ENCODE assay signal across 8 cellular contexts in genomic region chr10:119652361-119652760, GRCh38. TPM values are rescaled to one million over a fixed set of nuclear protein-coding genes. Genes with fewer than 3 reads are reported as not detected.
DNase-seq lines count a peak whose midpoint lies in the region; TF ChIP-seq lines count a peak whose summit lies in the region.

No MANE protein-coding gene starts in this region.

- CTCF ChIA-PET in BJ (lab: Yijun Ruan, JAX), result interaction anchor here (0.7 to 1.5 kb wide), 10 partner anchors 9 to 46 kb away, joined by 3 to 5 read pairs (median 4); no protein-coding TSS in a partner anchor
- CTCF ChIA-PET in OCI-LY7 (lab: Charles Lee; ENCODE audit: unreplicated experiment), result no interaction called here

- no TSS peak for BruUV-seq in OCI-LY7 (replicated peaks; lab: Mats Ljungman, UMichigan)

- peak overlapping the region; percentile 83 to 97 for H3K9ac ChIP-seq in stomach smooth muscle (ENCODE audit: low read length in 2 of 2)

- no peak overlapping the region for H2AFZ ChIP-seq in OCI-LY7 (ENCODE audit: low read length)

- H3K4me1 ChIP-seq in OCI-LY7 (ENCODE audit: insufficient read depth, low read length, poor library complexity, severe bottlenecking) (peaks cover 16% of the 10 kb centered on the region), stomach smooth muscle (ENCODE audit: control insufficient read depth, insufficient read depth, low read length) (peaks cover 40% of the 10 kb centered on the region)

- TF ChIP-seq CTCF in BJ (IDR thresholded peaks at IDR 0.05; ENCODE audit: insufficient read depth, low read depth, low read length) (peak; percentile 46), OCI-LY7 (conservative IDR thresholded peaks at IDR 0.05; ENCODE audit: low read length) (peak; percentile 71), cardiac fibroblast (IDR thresholded peaks at IDR 0.05; ENCODE audit: low read depth, low read length) (no peak), kidney epithelial cell (IDR thresholded peaks at IDR 0.05; ENCODE audit: insufficient read depth, low read length, poor library complexity, severe bottlenecking) (peak; percentile 43)

- POLR2A ChIA-PET in BJ (lab: Charles Lee) (no interaction called here), OCI-LY7 (lab: Charles Lee) (interaction anchor here (0.5 to 1.5 kb wide), 2 partner anchors 8 to 232 kb away, joined by 3 read pairs; no protein-coding TSS in a partner anchor)

- H3K4me2 ChIP-seq in OCI-LY7 (ENCODE audit: low read length), result peak overlapping the region; percentile 93

- H3K27ac ChIP-seq in OCI-LY7 (ENCODE audit: low read depth, low read length, poor library complexity, severe bottlenecking) (no peak overlapping the region), stomach smooth muscle (ENCODE audit: low read length) (peak overlapping the region; percentile 99)

- no peaks in the 10 kb centered on the region for H4K20me1 ChIP-seq in OCI-LY7 (ENCODE audit: insufficient read depth, low read length)

- intact Hi-C loops in OCI-LY7 (cut with micrococcal nuclease; ENCODE audit: unreplicated experiment), result loop anchor here (5.0 kb wide), 1 partner anchor 55 kb away; the partner anchor contains the start of gene TIAL1

- H3K36me3 ChIP-seq in BJ (ENCODE audit: control insufficient read depth, insufficient read depth, low read length), result peaks cover 4% of the 10 kb centered on the region
- peaks cover 1% of the 10 kb centered on the region; the same call in 1 of the 2 replicates for H3K36me3 ChIP-seq in H7 (replicated peaks; ENCODE audit: control insufficient read depth, insufficient read depth, low read length)
- no peaks in the 10 kb centered on the region for H3K36me3 ChIP-seq in OCI-LY7 (ENCODE audit: insufficient read depth, low read length)
- H3K36me3 ChIP-seq in kidney epithelial cell (ENCODE audit: control insufficient read depth, insufficient read depth, low read length), result no peaks in the 10 kb centered on the region
- H3K36me3 ChIP-seq in stomach smooth muscle (ENCODE audit: control insufficient read depth in 2 of 2, insufficient read depth in 2 of 2, low read length in 2 of 2), result peaks cover 0 to 4% of the 10 kb centered on the region in 2 donors

- H3K4me3 ChIP-seq in BJ (ENCODE audit: low read depth, low read length) (peak overlapping the region; percentile 81), H7 (ENCODE audit: insufficient read depth, low read depth, low read length) (peak overlapping the region; percentile 87), OCI-LY7 (ENCODE audit: low read depth, low read length, poor library complexity, severe bottlenecking) (peak overlapping the region; percentile 86), cardiac fibroblast (replicated peaks in 1 of 2; ENCODE audit: low read depth in 2 of 2, low read length in 2 of 2) (peak overlapping the region; percentile 90 to 97), kidney epithelial cell (ENCODE audit: low read depth, low read length) (peak overlapping the region; percentile 93), stomach smooth muscle (ENCODE audit: low read length in 2 of 2) (peak overlapping the region; percentile 64 to 87)

- DNase-seq in BJ (ENCODE audit: low read depth), result peak; percentile 35
- peak; percentile 47 for DNase-seq in H7
- DNase-seq in OCI-LY7 (ENCODE audit: low spot score), result peak; percentile 46
- peak; percentile 72 to 79 for DNase-seq in cardiac fibroblast (ENCODE audit: low read depth in 2 of 2)
- DNase-seq in kidney epithelial cell (ENCODE audit: low read depth), result peak; percentile 23
- no peak for DNase-seq in NCI-H1436 treated with DMSO at 0.1 percent for 48 hours (lab: John Stamatoyannopoulos, UW)
- DNase-seq in T1000 (lab: John Stamatoyannopoulos, UW), result no peak

- H3K9me3 ChIP-seq in OCI-LY7 (ENCODE audit: low read length) (no peaks in the 10 kb centered on the region), stomach smooth muscle (ENCODE audit: control insufficient read depth in 2 of 2, low read length in 2 of 2) (no peaks in the 10 kb centered on the region)

- no peaks in the 10 kb centered on the region for H3K79me2 ChIP-seq in OCI-LY7 (ENCODE audit: insufficient read depth, low read depth, low read length)

- no peaks in the 10 kb centered on the region for H3K9me2 ChIP-seq in OCI-LY7 (ENCODE audit: insufficient read depth, low read length)

- H3K27me3 ChIP-seq in BJ (ENCODE audit: control insufficient read depth, insufficient read depth, low read length) (no peaks in the 10 kb centered on the region), H7 (ENCODE audit: control insufficient read depth, insufficient read depth, low read length) (no peaks in the 10 kb centered on the region), kidney epithelial cell (ENCODE audit: control insufficient read depth, insufficient read depth, low read length) (no peaks in the 10 kb centered on the region), stomach smooth muscle (ENCODE audit: control insufficient read depth in 1 of 2, insufficient read depth in 2 of 2, low read length in 2 of 2) (no peaks in the 10 kb centered on the region)

RNA-seq across cellular contexts. Expression of gene BAG3, which starts 1.2 kb away (rescaled TPM):
- polyA plus RNA-seq in BJ (2011; rRNA removed), result 11.3 and 19.8 TPM in 2 replicates
- 10.0 and 14.4 TPM in 2 replicates for polyA minus RNA-seq in BJ (2011; rRNA and poly(A)+ RNA removed)
- total RNA-seq in H7 (2014; rRNA removed; shearing (Covaris generic)), result 8.4 and 8.6 TPM in 2 replicates
- 0.41 and 1.9 TPM in 2 replicates for total RNA-seq in OCI-LY7 (2014; rRNA removed; shearing (Covaris generic))
- 2.4 and 2.6 TPM in 2 replicates for total RNA-seq in OCI-LY7 (2022)
- 30.3 and 43.5 TPM in 2 replicates for total RNA-seq in kidney epithelial cell

RNA-seq across cellular contexts. Expression of gene TIAL1, which starts 55.6 kb away (rescaled TPM):
- 39.9 and 57.6 TPM in 2 replicates for polyA plus RNA-seq in BJ (2011; rRNA removed)
- 42.3 and 42.7 TPM in 2 replicates for polyA minus RNA-seq in BJ (2011; rRNA and poly(A)+ RNA removed)
- total RNA-seq in H7 (2014; rRNA removed; shearing (Covaris generic)), result 45.4 and 65.9 TPM in 2 replicates
- total RNA-seq in OCI-LY7 (2014; rRNA removed; shearing (Covaris generic)), result 61.1 and 67.6 TPM in 2 replicates
- total RNA-seq in OCI-LY7 (2022) (172 and 174 TPM in 2 replicates), kidney epithelial cell (43.0 and 49.0 TPM in 2 replicates)

Comparison
In these comparisons a context has a peak if more than half of its experiments do, and no peak if none do; other contexts are left out.
1. DNase-seq: peak in BJ (single experiment), H7 (single experiment), OCI-LY7 (single experiment), cardiac fibroblast (2 of 2) and kidney epithelial cell (single experiment); none in NCI-H1436 treated with DMSO at 0.1 percent for 48 hours (single experiment) and T1000 (single experiment).
2. Peak in every context shown above with its lines, with median percentiles within 50 percentile points of each other: H3K4me3 ChIP-seq.